ENCODE assay signal across 19 cellular contexts in the genomic region with DNA sequence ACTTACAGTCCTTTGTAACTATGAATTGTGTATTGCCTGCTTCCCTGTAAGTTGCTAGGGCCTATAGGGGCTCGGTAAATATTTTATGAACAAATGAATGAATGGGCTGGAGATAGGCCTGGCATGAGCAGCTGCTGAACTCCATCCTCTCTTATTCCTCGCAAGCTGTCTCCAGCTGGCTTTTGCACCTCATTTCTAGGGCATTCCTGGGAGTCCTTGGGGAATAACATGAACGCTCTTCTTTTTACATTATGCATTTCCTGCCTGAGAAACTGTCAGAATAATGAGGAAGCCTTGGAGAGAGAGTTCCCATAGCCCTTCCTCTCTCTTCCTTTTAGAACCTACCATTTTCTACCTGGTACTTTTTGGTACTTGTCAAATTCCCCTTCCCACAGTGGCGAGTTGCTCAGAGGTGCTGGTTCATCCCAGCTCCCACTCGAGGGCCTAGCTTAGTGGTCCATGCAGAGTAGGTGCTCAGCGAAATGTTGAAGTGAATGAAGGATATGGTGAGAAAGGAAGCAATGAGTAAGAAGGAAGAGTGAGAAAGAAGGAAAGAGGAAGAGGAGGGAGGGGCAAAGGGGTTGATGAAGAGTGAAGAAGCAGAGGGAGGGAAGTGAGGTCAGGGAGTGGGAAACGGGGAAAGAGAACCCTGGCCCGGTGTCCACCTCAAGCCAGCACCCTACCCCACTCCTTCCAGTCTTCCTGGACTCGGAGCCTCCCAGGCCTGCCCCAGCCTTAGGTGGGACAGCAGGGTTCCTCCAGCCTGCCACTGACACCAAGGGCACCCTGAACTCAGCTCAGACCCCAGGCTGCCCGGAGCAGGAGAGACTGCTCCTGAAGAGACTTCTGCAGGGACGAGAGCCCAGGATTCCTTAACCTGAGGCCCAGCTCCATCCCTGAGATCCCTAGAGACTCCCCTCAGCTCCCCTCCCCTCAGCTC. TPM values are rescaled to one million over a fixed set of nuclear protein-coding genes. Genes with fewer than 3 reads are reported as not detected.
A peak's percentile ranks its signal among the peaks of the same experiment; 100 is the strongest.
DNase-seq lines count a peak whose midpoint lies in the region; ATAC-seq, FAIRE-seq and TF ChIP-seq lines count a peak whose summit lies in the region.
"Had no signal": no experiment of that assay in that cellular context is flagged by ENCODE, and none has a peak within 500 bp of the region (broad histone marks: within the 10 kb centered on the region; RNA-seq: fewer than 3 reads in every experiment).

No MANE protein-coding gene starts in this region.

- FAIRE-seq in D721Med (lab: Jason Lieb, UNC) (no peak), frontal cortex (lab: Jason Lieb, UNC) (no peak)
- FAIRE-seq: HTR-8/SVneo had no signal

- ATAC-seq in HG02759 (IDR thresholded peaks at IDR 0.05; ENCODE audit: unreplicated experiment) = no peak

- H3K9me3 ChIP-seq in A673 (ENCODE audit: low read depth, low read length, poor library complexity, severe bottlenecking) = no peaks in the 10 kb centered on the region
- H3K9me3 ChIP-seq in SJCRH30 (replicated peaks) = no peaks in the 10 kb centered on the region
- H3K9me3 ChIP-seq: right atrium auricular region, stomach had no signal

- H3K27me3 ChIP-seq in A673 (replicated peaks; ENCODE audit: insufficient read depth, low read depth, low read length, poor library complexity) = no peaks in the 10 kb centered on the region
- H3K27me3 ChIP-seq in SJCRH30 = no peaks in the 10 kb centered on the region
- H3K27me3 ChIP-seq: right atrium auricular region, stomach had no signal

- TF ChIP-seq CTCF in A673 (conservative IDR thresholded peaks at IDR 0.05; ENCODE audit: low read depth, low read length) (no peak), D721Med (IDR thresholded peaks at IDR 0.05; ENCODE audit: insufficient read depth, missing control alignments) (no peak)

- H3K4me1 ChIP-seq in A673 (ENCODE audit: insufficient read depth, low read length, poor library complexity, severe bottlenecking) (peaks cover 8% of the 10 kb centered on the region), SJCRH30 (peaks cover 43% of the 10 kb centered on the region)

- DNase-seq in A673 (ENCODE audit: low spot score) (peak; percentile 58), D721Med (ENCODE audit: insufficient read length, low spot score) (peak; percentile 51), SJCRH30 (peak; percentile 35 to 62), hepatic stellate cell (ENCODE audit: low spot score) (peak; percentile 57), kidney glomerular epithelial cell (lab: John Stamatoyannopoulos, UW) (no peak), NCI-H1105 (lab: John Stamatoyannopoulos, UW) (no peak), frontal cortex (ENCODE audit: low spot score in 2 of 2) (no peak)
- DNase-seq: activated CD4-positive, alpha-beta T cell treated with anti-CD3 and anti-CD28 coated beads, Interleukin-2, amount 10 ng/mL, durations not matched to agents 24 days and 14 days; activated gamma-delta T cell; CD4-positive, CD25-positive, alpha-beta regulatory T cell; GF-D8; nephron progenitor cell; OCI-M1; T-helper 1 cell had no signal

- CTCF ChIA-PET in A673 (lab: Charles Lee) = no interaction called here

- POLR2A ChIA-PET in A673 (lab: Charles Lee; ENCODE audit: low non-redundant PET) = no interaction called here

- H3K4me3 ChIP-seq in A673 (ENCODE audit: low read depth, low read length, poor library complexity, severe bottlenecking) = no peak overlapping the region
- no peak overlapping the region for H3K4me3 ChIP-seq in SJCRH30
- H3K4me3 ChIP-seq: hepatocyte, right atrium auricular region, stomach had no signal

- intact Hi-C loops in A673 (cut with micrococcal nuclease; ENCODE audit: unreplicated experiment) = no loop called here

- H3K27ac ChIP-seq in A673 (ENCODE audit: low read depth, low read length, poor library complexity, severe bottlenecking) = no peak overlapping the region
- H3K27ac ChIP-seq in SJCRH30 = no peak overlapping the region
- H3K27ac ChIP-seq: hepatocyte, right atrium auricular region had no signal

- H3K36me3 ChIP-seq in A673 (ENCODE audit: insufficient read depth, low read length, poor library complexity, severe bottlenecking) = no peaks in the 10 kb centered on the region
- H3K36me3 ChIP-seq in SJCRH30 = no peaks in the 10 kb centered on the region
- H3K36me3 ChIP-seq: right atrium auricular region, stomach had no signal

- no TSS peak for BruUV-seq in A673 (replicated peaks; lab: Mats Ljungman, UMichigan)

RNA-seq across cellular contexts. Expression of a gene that starts 29.6 kb away (rescaled TPM):
- total RNA-seq in A673 (2021) = 0.22 and 0.24 TPM in 2 replicates
- total RNA-seq in SJCRH30 (2014; rRNA removed; shearing (Covaris generic)) = 0.61 and 0.99 TPM in 2 replicates
- total RNA-seq in frontal cortex = 2.4 TPM

Comparison
In these comparisons a context has a peak if more than half of its experiments do, and no peak if none do; other contexts are left out.
1. DNase-seq: peak in A673 (single experiment), D721Med (single experiment), SJCRH30 (2 of 2) and hepatic stellate cell (single experiment); none in kidney glomerular epithelial cell (single experiment), NCI-H1105 (single experiment) and frontal cortex (0 of 2).